Comparison of ENCODE assay signal across 1 cellular context in the genomic region with DNA sequence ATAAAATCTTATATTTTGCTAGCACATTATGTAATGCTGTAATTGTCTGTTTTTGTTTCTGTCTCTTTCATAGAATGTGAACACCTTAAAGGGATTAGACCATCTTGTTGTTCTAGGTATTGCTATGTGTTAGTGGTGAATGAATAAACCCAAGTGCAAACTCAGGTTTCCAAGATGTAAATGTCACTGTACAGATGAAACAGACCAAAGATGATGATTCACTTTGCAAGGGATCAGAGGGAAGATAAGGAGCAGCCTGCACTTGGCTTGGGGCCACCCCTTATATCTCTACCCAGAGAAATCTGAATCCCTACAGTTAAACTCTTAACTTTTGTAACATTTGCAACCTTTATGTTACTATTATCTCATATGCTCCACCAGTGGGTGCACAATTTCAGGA.
TF ChIP-seq lines count a peak whose summit lies in the region.

No MANE protein-coding gene starts in this region.

TF ChIP-seq in K562, 482 proteins besides CTCF, POLR2A, EP300 and RAD21 (continued from another document and continues in another):
- TF ChIP-seq, protein P1, sequence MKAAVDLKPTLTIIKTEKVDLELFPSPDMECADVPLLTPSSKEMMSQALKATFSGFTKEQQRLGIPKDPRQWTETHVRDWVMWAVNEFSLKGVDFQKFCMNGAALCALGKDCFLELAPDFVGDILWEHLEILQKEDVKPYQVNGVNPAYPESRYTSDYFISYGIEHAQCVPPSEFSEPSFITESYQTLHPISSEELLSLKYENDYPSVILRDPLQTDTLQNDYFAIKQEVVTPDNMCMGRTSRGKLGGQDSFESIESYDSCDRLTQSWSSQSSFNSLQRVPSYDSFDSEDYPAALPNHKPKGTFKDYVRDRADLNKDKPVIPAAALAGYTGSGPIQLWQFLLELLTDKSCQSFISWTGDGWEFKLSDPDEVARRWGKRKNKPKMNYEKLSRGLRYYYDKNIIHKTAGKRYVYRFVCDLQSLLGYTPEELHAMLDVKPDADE (conservative IDR thresholded peaks at IDR 0.05; ENCODE audit: control insufficient read depth, low read depth, low read length) = no peak
- TF ChIP-seq, protein P2, sequence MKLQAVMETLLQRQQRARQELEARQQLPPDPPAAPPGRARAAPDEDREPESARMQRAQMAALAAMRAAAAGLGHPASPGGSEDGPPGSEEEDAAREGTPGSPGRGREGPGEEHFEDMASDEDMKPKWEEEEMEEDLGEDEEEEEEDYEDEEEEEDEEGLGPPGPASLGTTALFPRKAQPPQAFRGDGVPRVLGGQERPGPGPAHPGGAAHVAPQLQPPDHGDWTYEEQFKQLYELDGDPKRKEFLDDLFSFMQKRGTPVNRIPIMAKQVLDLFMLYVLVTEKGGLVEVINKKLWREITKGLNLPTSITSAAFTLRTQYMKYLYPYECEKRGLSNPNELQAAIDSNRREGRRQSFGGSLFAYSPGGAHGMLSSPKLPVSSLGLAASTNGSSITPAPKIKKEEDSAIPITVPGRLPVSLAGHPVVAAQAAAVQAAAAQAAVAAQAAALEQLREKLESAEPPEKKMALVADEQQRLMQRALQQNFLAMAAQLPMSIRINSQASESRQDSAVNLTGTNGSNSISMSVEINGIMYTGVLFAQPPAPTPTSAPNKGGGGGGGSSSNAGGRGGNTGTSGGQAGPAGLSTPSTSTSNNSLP (IDR thresholded peaks at IDR 0.05; ENCODE audit: borderline replicate concordance, low read depth, low read length) = peak; percentile 83; the same call in 1 of the 2 replicates
- TF ChIP-seq ATF1 (CRISPR knock-in tag; IDR thresholded peaks at IDR 0.05) = no peak
- TF ChIP-seq ATF1 (tag; IDR thresholded peaks at IDR 0.05) = 0 out of 2 replicates have a peak, but pooled peaks have one; percentile 20
- TF ChIP-seq, protein P3, sequence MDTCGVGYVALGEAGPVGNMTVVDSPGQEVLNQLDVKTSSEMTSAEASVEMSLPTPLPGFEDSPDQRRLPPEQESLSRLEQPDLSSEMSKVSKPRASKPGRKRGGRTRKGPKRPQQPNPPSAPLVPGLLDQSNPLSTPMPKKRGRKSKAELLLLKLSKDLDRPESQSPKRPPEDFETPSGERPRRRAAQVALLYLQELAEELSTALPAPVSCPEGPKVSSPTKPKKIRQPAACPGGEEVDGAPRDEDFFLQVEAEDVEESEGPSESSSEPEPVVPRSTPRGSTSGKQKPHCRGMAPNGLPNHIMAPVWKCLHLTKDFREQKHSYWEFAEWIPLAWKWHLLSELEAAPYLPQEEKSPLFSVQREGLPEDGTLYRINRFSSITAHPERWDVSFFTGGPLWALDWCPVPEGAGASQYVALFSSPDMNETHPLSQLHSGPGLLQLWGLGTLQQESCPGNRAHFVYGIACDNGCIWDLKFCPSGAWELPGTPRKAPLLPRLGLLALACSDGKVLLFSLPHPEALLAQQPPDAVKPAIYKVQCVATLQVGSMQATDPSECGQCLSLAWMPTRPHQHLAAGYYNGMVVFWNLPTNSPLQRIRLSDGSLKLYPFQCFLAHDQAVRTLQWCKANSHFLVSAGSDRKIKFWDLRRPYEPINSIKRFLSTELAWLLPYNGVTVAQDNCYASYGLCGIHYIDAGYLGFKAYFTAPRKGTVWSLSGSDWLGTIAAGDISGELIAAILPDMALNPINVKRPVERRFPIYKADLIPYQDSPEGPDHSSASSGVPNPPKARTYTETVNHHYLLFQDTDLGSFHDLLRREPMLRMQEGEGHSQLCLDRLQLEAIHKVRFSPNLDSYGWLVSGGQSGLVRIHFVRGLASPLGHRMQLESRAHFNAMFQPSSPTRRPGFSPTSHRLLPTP (IDR thresholded peaks at IDR 0.05; ENCODE audit: borderline replicate concordance, extremely low read depth, insufficient read length) = no peak
- TF ChIP-seq, protein P4, sequence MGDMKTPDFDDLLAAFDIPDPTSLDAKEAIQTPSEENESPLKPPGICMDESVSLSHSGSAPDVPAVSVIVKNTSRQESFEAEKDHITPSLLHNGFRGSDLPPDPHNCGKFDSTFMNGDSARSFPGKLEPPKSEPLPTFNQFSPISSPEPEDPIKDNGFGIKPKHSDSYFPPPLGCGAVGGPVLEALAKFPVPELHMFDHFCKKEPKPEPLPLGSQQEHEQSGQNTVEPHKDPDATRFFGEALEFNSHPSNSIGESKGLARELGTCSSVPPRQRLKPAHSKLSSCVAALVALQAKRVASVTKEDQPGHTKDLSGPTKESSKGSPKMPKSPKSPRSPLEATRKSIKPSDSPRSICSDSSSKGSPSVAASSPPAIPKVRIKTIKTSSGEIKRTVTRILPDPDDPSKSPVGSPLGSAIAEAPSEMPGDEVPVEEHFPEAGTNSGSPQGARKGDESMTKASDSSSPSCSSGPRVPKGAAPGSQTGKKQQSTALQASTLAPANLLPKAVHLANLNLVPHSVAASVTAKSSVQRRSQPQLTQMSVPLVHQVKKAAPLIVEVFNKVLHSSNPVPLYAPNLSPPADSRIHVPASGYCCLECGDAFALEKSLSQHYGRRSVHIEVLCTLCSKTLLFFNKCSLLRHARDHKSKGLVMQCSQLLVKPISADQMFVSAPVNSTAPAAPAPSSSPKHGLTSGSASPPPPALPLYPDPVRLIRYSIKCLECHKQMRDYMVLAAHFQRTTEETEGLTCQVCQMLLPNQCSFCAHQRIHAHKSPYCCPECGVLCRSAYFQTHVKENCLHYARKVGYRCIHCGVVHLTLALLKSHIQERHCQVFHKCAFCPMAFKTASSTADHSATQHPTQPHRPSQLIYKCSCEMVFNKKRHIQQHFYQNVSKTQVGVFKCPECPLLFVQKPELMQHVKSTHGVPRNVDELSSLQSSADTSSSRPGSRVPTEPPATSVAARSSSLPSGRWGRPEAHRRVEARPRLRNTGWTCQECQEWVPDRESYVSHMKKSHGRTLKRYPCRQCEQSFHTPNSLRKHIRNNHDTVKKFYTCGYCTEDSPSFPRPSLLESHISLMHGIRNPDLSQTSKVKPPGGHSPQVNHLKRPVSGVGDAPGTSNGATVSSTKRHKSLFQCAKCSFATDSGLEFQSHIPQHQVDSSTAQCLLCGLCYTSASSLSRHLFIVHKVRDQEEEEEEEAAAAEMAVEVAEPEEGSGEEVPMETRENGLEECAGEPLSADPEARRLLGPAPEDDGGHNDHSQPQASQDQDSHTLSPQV (IDR thresholded peaks at IDR 0.05) = no peak
- TF ChIP-seq KLF6 (CRISPR knock-in tag; IDR thresholded peaks at IDR 0.05; ENCODE audit: borderline replicate concordance) = no peak
- TF ChIP-seq DMBX1 (CRISPR knock-in tag; IDR thresholded peaks at IDR 0.05; ENCODE audit: borderline replicate concordance) = no peak
- TF ChIP-seq, protein P5, sequence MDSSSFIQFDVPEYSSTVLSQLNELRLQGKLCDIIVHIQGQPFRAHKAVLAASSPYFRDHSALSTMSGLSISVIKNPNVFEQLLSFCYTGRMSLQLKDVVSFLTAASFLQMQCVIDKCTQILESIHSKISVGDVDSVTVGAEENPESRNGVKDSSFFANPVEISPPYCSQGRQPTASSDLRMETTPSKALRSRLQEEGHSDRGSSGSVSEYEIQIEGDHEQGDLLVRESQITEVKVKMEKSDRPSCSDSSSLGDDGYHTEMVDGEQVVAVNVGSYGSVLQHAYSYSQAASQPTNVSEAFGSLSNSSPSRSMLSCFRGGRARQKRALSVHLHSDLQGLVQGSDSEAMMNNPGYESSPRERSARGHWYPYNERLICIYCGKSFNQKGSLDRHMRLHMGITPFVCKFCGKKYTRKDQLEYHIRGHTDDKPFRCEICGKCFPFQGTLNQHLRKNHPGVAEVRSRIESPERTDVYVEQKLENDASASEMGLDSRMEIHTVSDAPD (CRISPR knock-in tag; IDR thresholded peaks at IDR 0.05) = no peak
- no peak for TF ChIP-seq ZNF696 (CRISPR knock-in tag; conservative IDR thresholded peaks at IDR 0.05)
- TF ChIP-seq SMAD1 (IDR thresholded peaks at IDR 0.05; ENCODE audit: low read depth, low read length, partially characterized antibody) = no peak
- no peak for TF ChIP-seq RB1 (IDR thresholded peaks at IDR 0.05; ENCODE audit: low read depth)
- no peak for TF ChIP-seq NFYB (IDR thresholded peaks at IDR 0.05; ENCODE audit: extremely low read depth, insufficient read length)
- TF ChIP-seq ZNF23 (CRISPR knock-in tag; IDR thresholded peaks at IDR 0.05) = no peak
- no peak for TF ChIP-seq BHLHE40 (IDR thresholded peaks at IDR 0.05; ENCODE audit: low read length)
- peak; percentile 80 for TF ChIP-seq CXXC5 (CRISPR knock-in tag; IDR thresholded peaks at IDR 0.05)
- TF ChIP-seq, protein P6, sequence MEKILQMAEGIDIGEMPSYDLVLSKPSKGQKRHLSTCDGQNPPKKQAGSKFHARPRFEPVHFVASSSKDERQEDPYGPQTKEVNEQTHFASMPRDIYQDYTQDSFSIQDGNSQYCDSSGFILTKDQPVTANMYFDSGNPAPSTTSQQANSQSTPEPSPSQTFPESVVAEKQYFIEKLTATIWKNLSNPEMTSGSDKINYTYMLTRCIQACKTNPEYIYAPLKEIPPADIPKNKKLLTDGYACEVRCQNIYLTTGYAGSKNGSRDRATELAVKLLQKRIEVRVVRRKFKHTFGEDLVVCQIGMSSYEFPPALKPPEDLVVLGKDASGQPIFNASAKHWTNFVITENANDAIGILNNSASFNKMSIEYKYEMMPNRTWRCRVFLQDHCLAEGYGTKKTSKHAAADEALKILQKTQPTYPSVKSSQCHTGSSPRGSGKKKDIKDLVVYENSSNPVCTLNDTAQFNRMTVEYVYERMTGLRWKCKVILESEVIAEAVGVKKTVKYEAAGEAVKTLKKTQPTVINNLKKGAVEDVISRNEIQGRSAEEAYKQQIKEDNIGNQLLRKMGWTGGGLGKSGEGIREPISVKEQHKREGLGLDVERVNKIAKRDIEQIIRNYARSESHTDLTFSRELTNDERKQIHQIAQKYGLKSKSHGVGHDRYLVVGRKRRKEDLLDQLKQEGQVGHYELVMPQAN (IDR thresholded peaks at IDR 0.05; ENCODE audit: borderline replicate concordance) = no peak
- no peak for TF ChIP-seq HSF4 (CRISPR knock-in tag; IDR thresholded peaks at IDR 0.05; ENCODE audit: borderline replicate concordance)
- TF ChIP-seq FOXK2 (conservative IDR thresholded peaks at IDR 0.05 in 1 of 2, IDR thresholded peaks at IDR 0.05 in 1 of 2; ENCODE audit: low read depth in 2 of 2) = 0 out of 4 replicates have a peak, but pooled peaks of 1 of the 2 experiments have one; percentile 18
- no peak for TF ChIP-seq EWSR1 (IDR thresholded peaks at IDR 0.05; ENCODE audit: borderline replicate concordance, low read depth, partially characterized antibody)
- no peak for TF ChIP-seq PHB2 (IDR thresholded peaks at IDR 0.05; ENCODE audit: low read depth)
- TF ChIP-seq ZNF57 (CRISPR knock-in tag; IDR thresholded peaks at IDR 0.05) = no peak
- no peak for TF ChIP-seq ZFP36 (IDR thresholded peaks at IDR 0.05; ENCODE audit: low read depth, low read length, partially characterized antibody)
- TF ChIP-seq, protein P7, sequence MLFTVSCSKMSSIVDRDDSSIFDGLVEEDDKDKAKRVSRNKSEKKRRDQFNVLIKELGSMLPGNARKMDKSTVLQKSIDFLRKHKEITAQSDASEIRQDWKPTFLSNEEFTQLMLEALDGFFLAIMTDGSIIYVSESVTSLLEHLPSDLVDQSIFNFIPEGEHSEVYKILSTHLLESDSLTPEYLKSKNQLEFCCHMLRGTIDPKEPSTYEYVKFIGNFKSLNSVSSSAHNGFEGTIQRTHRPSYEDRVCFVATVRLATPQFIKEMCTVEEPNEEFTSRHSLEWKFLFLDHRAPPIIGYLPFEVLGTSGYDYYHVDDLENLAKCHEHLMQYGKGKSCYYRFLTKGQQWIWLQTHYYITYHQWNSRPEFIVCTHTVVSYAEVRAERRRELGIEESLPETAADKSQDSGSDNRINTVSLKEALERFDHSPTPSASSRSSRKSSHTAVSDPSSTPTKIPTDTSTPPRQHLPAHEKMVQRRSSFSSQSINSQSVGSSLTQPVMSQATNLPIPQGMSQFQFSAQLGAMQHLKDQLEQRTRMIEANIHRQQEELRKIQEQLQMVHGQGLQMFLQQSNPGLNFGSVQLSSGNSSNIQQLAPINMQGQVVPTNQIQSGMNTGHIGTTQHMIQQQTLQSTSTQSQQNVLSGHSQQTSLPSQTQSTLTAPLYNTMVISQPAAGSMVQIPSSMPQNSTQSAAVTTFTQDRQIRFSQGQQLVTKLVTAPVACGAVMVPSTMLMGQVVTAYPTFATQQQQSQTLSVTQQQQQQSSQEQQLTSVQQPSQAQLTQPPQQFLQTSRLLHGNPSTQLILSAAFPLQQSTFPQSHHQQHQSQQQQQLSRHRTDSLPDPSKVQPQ (CRISPR knock-in tag; IDR thresholded peaks at IDR 0.05; ENCODE audit: borderline replicate concordance) = no peak
- TF ChIP-seq, protein P8, sequence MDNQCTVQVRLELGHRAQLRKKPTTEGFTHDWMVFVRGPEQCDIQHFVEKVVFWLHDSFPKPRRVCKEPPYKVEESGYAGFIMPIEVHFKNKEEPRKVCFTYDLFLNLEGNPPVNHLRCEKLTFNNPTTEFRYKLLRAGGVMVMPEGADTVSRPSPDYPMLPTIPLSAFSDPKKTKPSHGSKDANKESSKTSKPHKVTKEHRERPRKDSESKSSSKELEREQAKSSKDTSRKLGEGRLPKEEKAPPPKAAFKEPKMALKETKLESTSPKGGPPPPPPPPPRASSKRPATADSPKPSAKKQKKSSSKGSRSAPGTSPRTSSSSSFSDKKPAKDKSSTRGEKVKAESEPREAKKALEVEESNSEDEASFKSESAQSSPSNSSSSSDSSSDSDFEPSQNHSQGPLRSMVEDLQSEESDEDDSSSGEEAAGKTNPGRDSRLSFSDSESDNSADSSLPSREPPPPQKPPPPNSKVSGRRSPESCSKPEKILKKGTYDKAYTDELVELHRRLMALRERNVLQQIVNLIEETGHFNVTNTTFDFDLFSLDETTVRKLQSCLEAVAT (IDR thresholded peaks at IDR 0.05) = no peak
- no peak for TF ChIP-seq ESRRA (IDR thresholded peaks at IDR 0.05; ENCODE audit: borderline replicate concordance, low read depth)
- TF ChIP-seq BCL6 (CRISPR knock-in tag; IDR thresholded peaks at IDR 0.05) = no peak
- TF ChIP-seq NR4A1 (CRISPR knock-in tag; IDR thresholded peaks at IDR 0.05) = no peak
- TF ChIP-seq NR4A1 (tag; IDR thresholded peaks at IDR 0.05) = no peak
- TF ChIP-seq SRSF9 (IDR thresholded peaks at IDR 0.05; ENCODE audit: borderline replicate concordance, low read depth, low read length) = no peak
- peak; percentile 89 for TF ChIP-seq TEAD4 (IDR thresholded peaks at IDR 0.05; ENCODE audit: low read length)
- no peak for TF ChIP-seq TEAD4 (CRISPR knock-in tag; IDR thresholded peaks at IDR 0.05; ENCODE audit: borderline replicate concordance)
- TF ChIP-seq PPARD (CRISPR knock-in tag; IDR thresholded peaks at IDR 0.05) = no peak
- no peak for TF ChIP-seq ZNF717 (CRISPR knock-in tag; IDR thresholded peaks at IDR 0.05)
- TF ChIP-seq, protein P9, sequence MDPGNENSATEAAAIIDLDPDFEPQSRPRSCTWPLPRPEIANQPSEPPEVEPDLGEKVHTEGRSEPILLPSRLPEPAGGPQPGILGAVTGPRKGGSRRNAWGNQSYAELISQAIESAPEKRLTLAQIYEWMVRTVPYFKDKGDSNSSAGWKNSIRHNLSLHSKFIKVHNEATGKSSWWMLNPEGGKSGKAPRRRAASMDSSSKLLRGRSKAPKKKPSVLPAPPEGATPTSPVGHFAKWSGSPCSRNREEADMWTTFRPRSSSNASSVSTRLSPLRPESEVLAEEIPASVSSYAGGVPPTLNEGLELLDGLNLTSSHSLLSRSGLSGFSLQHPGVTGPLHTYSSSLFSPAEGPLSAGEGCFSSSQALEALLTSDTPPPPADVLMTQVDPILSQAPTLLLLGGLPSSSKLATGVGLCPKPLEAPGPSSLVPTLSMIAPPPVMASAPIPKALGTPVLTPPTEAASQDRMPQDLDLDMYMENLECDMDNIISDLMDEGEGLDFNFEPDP (CRISPR knock-in tag; IDR thresholded peaks at IDR 0.05) = no peak
- no peak for TF ChIP-seq POLR2B (IDR thresholded peaks at IDR 0.05; ENCODE audit: low read depth, partially characterized antibody)
- TF ChIP-seq PHF20 (IDR thresholded peaks at IDR 0.05; ENCODE audit: partially characterized antibody) = no peak
- TF ChIP-seq, protein P10, sequence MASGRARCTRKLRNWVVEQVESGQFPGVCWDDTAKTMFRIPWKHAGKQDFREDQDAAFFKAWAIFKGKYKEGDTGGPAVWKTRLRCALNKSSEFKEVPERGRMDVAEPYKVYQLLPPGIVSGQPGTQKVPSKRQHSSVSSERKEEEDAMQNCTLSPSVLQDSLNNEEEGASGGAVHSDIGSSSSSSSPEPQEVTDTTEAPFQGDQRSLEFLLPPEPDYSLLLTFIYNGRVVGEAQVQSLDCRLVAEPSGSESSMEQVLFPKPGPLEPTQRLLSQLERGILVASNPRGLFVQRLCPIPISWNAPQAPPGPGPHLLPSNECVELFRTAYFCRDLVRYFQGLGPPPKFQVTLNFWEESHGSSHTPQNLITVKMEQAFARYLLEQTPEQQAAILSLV (tag; IDR thresholded peaks at IDR 0.05) = no peak
